ENCODE assay signal across 24 cellular contexts in the genomic region with DNA sequence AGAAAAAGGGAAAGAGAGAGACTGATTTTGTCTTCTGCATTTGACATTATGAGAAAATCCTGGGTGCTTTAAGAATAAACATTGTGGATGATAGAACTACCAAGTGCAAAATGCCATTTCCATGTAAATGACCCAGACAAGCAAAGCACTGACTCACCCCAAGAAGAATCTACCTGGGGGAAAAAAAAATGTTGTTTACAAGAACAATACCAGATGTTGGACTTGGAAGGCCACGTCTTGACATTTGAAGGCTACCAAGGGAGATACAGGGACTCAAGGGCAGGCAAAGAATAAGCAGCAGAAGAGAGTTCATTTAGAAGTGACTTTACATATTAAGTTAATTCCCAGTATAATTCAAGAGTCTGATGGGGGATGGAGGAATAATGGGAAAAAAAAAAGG.
DNase-seq lines count a peak whose midpoint lies in the region; ATAC-seq, FAIRE-seq and TF ChIP-seq lines count a peak whose summit lies in the region.
"Had no signal": no experiment of that assay in that cellular context is flagged by ENCODE, and none has a peak within 500 bp of the region (broad histone marks: within the 10 kb centered on the region; RNA-seq: fewer than 3 reads in every experiment).

No MANE protein-coding gene starts in this region.

- H3K4me3 ChIP-seq in esophagus muscularis mucosa, result no peak overlapping the region
- no peak overlapping the region for H3K4me3 ChIP-seq in mesendoderm (ENCODE audit: low read length)
- H3K4me3 ChIP-seq in MG63, result no peak overlapping the region
- H3K4me3 ChIP-seq: A549; BLaER1 treated with 17β-estradiol and CSF1 and Interleukin-3, amounts not matched to agents 10 nM and 100 nM had no signal

- H3K4me2 ChIP-seq in mesendoderm (ENCODE audit: low read length), result no peak overlapping the region
- H3K4me2 ChIP-seq: A549; BLaER1 treated with 17β-estradiol and CSF1 and Interleukin-3, amounts not matched to agents 10 nM and 100 nM had no signal

- no peak overlapping the region for H3K56ac ChIP-seq in mesendoderm (ENCODE audit: low read length)

- peaks cover 3 to 6% of the 10 kb centered on the region in 2 donors for H3K9me3 Mint-ChIP-seq in activated T-cell treated with anti-CD3 and anti-CD28 coated beads, Interleukin-2, amount 50 U/mL, for 72 hours
- H3K9me3 Mint-ChIP-seq in activated T-cell treated with anti-CD3 and anti-CD28 coated beads, Interleukin-2, amount 50 U/mL, for 4 hours, result no peaks in the 10 kb centered on the region
- H3K9me3 Mint-ChIP-seq: CD4-positive, alpha-beta T cell; CD8-positive, alpha-beta T cell had no signal

- H3K23ac ChIP-seq in mesendoderm (ENCODE audit: low read length), result no peak overlapping the region

- no peak for DNase-seq in activated T-cell treated with anti-CD3 and anti-CD28 coated beads, Interleukin-2, amount 50 U/mL, for 72 hours
- no peak for DNase-seq in activated T-cell treated with anti-CD3 and anti-CD28 coated beads, Interleukin-2, amount 50 U/mL, for 4 hours
- DNase-seq in esophagus muscularis mucosa (ENCODE audit: extremely low spot score) (peak; percentile 3), mesendoderm (peak; percentile 11), urothelium cell line (ENCODE audit: low spot score) (no peak), MG63 (no peak)
- no peak for DNase-seq in activated CD4-positive, alpha-beta T cell treated with anti-CD3 and anti-CD28 coated beads, Interleukin-2, amount 50 U/mL, for 1 hour
- DNase-seq: AML-193; Caco-2; Calu3; CD4-positive, alpha-beta T cell; CD8-positive, alpha-beta T cell; DMS79 treated with DMSO at 0.1 percent for 48 hours; GF-D8 had no signal

- no peaks in the 10 kb centered on the region for H3K27me3 ChIP-seq in esophagus muscularis mucosa
- no peaks in the 10 kb centered on the region for H3K27me3 ChIP-seq in mesendoderm (ENCODE audit: insufficient read depth, low read length, poor library complexity)
- peaks cover 4% of the 10 kb centered on the region; the same call in 1 of the 2 replicates for H3K27me3 ChIP-seq in MG63
- H3K27me3 ChIP-seq: BLaER1 treated with 17β-estradiol and CSF1 and Interleukin-3, amounts not matched to agents 10 nM and 100 nM had no signal

- 68% methylated on average over 1 of the region's 1 CpG for WGBS in esophagus muscularis mucosa
- no CpG with 5 or more reads among the region's 1 CpG for WGBS in mesendoderm (ENCODE audit: extremely low coverage, insufficient coverage, low lambda C conversion rate)

- no peak overlapping the region for H4K5ac ChIP-seq in mesendoderm (ENCODE audit: low read length)

- peak; percentile 9 for FAIRE-seq in urothelium cell line (lab: Jason Lieb, UNC)
- FAIRE-seq: A549, D721Med, G401.6, GM12891, GM19239 had no signal

- H3K18ac ChIP-seq in mesendoderm (ENCODE audit: low read length), result no peak overlapping the region

- H2BK15ac ChIP-seq in mesendoderm (replicated peaks; ENCODE audit: low read depth), result no peak overlapping the region

- H3K9me3 ChIP-seq in esophagus muscularis mucosa (no peaks in the 10 kb centered on the region), MG63 (no peaks in the 10 kb centered on the region)
- H3K9me3 ChIP-seq: A549; BLaER1 treated with 17β-estradiol and CSF1 and Interleukin-3, amounts not matched to agents 10 nM and 100 nM; Caco-2 had no signal

- H3K27ac ChIP-seq in esophagus muscularis mucosa (replicated peaks in 1 of 4) (no peak overlapping the region), mesendoderm (ENCODE audit: low read depth, low read length) (no peak overlapping the region)
- H3K27ac ChIP-seq: 22Rv1; A549; BLaER1 treated with 17β-estradiol and CSF1 and Interleukin-3, amounts not matched to agents 10 nM and 100 nM; C4-2B had no signal

- H3K27me3 Mint-ChIP-seq in activated T-cell treated with anti-CD3 and anti-CD28 coated beads, Interleukin-2, amount 50 U/mL, for 72 hours (ENCODE audit: low read depth), result no peaks in the 10 kb centered on the region
- H3K27me3 Mint-ChIP-seq in activated T-cell treated with anti-CD3 and anti-CD28 coated beads, Interleukin-2, amount 50 U/mL, for 4 hours (ENCODE audit: low read depth), result peaks cover 2% of the 10 kb centered on the region

- intact Hi-C loops in esophagus muscularis mucosa (cut with DNase I), result no loop called here

- H2AK5ac ChIP-seq in mesendoderm (ENCODE audit: low read length), result no peak overlapping the region

- peak overlapping the region; percentile 15 for H3K27ac Mint-ChIP-seq in activated T-cell treated with anti-CD3 and anti-CD28 coated beads, Interleukin-2, amount 50 U/mL, for 72 hours
- H3K27ac Mint-ChIP-seq: B cell; CD4-positive, alpha-beta T cell; CD8-positive, alpha-beta T cell had no signal

- no peak overlapping the region for H3K9ac ChIP-seq in mesendoderm (ENCODE audit: low read length)
- H3K9ac ChIP-seq: BLaER1 treated with 17β-estradiol and CSF1 and Interleukin-3, amounts not matched to agents 10 nM and 100 nM had no signal

- H3K4me1 ChIP-seq in esophagus muscularis mucosa (no peaks in the 10 kb centered on the region), mesendoderm (ENCODE audit: control insufficient read depth, low read depth, low read length) (peaks cover 2% of the 10 kb centered on the region)
- H3K4me1 ChIP-seq: A549; BLaER1 treated with 17β-estradiol and CSF1 and Interleukin-3, amounts not matched to agents 10 nM and 100 nM; Caco-2 had no signal

- no peak overlapping the region for H2BK120ac ChIP-seq in mesendoderm (ENCODE audit: low read depth, low read length)

- no peak overlapping the region for H4K8ac ChIP-seq in mesendoderm (ENCODE audit: low read depth, low read length)

- TF ChIP-seq POLR2A in esophagus muscularis mucosa (IDR thresholded peaks at IDR 0.05; ENCODE audit: low read depth), result no peak

- no peak overlapping the region for H3K4me3 Mint-ChIP-seq in activated T-cell treated with anti-CD3 and anti-CD28 coated beads, Interleukin-2, amount 50 U/mL, for 72 hours
- H3K4me3 Mint-ChIP-seq in activated T-cell treated with anti-CD3 and anti-CD28 coated beads, Interleukin-2, amount 50 U/mL, for 4 hours, result no peak overlapping the region
- H3K4me3 Mint-ChIP-seq: B cell; CD4-positive, alpha-beta T cell; CD8-positive, alpha-beta T cell had no signal

- H3K4ac ChIP-seq in mesendoderm (ENCODE audit: low read depth, low read length), result no peak overlapping the region

- no peaks in the 10 kb centered on the region for H3K79me1 ChIP-seq in mesendoderm (ENCODE audit: low read length)

- no peaks in the 10 kb centered on the region for H3K36me3 Mint-ChIP-seq in activated T-cell treated with anti-CD3 and anti-CD28 coated beads, Interleukin-2, amount 50 U/mL, for 72 hours (ENCODE audit: insufficient read depth in 2 of 2)
- H3K36me3 Mint-ChIP-seq in activated T-cell treated with anti-CD3 and anti-CD28 coated beads, Interleukin-2, amount 50 U/mL, for 4 hours (ENCODE audit: insufficient read depth), result no peaks in the 10 kb centered on the region
- H3K36me3 Mint-ChIP-seq: CD8-positive, alpha-beta T cell had no signal

- H3K36me3 ChIP-seq in esophagus muscularis mucosa (no peaks in the 10 kb centered on the region), mesendoderm (ENCODE audit: control insufficient read depth, insufficient read depth, low read length) (no peaks in the 10 kb centered on the region), MG63 (no peaks in the 10 kb centered on the region)
- H3K36me3 ChIP-seq: BLaER1 treated with 17β-estradiol and CSF1 and Interleukin-3, amounts not matched to agents 10 nM and 100 nM had no signal

- no peaks in the 10 kb centered on the region for H3K4me1 Mint-ChIP-seq in activated T-cell treated with anti-CD3 and anti-CD28 coated beads, Interleukin-2, amount 50 U/mL, for 72 hours (ENCODE audit: low read depth)
- H3K4me1 Mint-ChIP-seq in activated T-cell treated with anti-CD3 and anti-CD28 coated beads, Interleukin-2, amount 50 U/mL, for 4 hours (ENCODE audit: low read depth), result no peaks in the 10 kb centered on the region
- H3K4me1 Mint-ChIP-seq: B cell had no signal

- no peak overlapping the region for H2BK5ac ChIP-seq in mesendoderm (ENCODE audit: low read length)

- TF ChIP-seq CTCF in esophagus muscularis mucosa (IDR thresholded peaks at IDR 0.05), result no peak

- H3K79me2 ChIP-seq in mesendoderm (ENCODE audit: control insufficient read depth, insufficient read depth, low read length), result no peaks in the 10 kb centered on the region

- ATAC-seq in activated T-cell treated with anti-CD3 and anti-CD28 coated beads, Interleukin-2, amount 50 U/mL, for 72 hours (replicated peaks in 1 of 2), result no peak
- no peak for ATAC-seq in activated T-cell treated with anti-CD3 and anti-CD28 coated beads, Interleukin-2, amount 50 U/mL, for 4 hours
- no peak for ATAC-seq in HG03108 (IDR thresholded peaks at IDR 0.05; ENCODE audit: unreplicated experiment)
- ATAC-seq: A549; CD8-positive, alpha-beta T cell had no signal

- TF ChIP-seq EP300 in esophagus muscularis mucosa (IDR thresholded peaks at IDR 0.05), result no peak

Comparison
In these comparisons a context has a peak if more than half of its experiments do, and no peak if none do; other contexts are left out.
1. DNase-seq: peak in esophagus muscularis mucosa (single experiment) and mesendoderm (single experiment); none in activated T-cell treated with anti-CD3 and anti-CD28 coated beads, Interleukin-2, amount 50 U/mL, for 72 hours (0 of 2), activated T-cell treated with anti-CD3 and anti-CD28 coated beads, Interleukin-2, amount 50 U/mL, for 4 hours (single experiment), urothelium cell line (single experiment), activated CD4-positive, alpha-beta T cell treated with anti-CD3 and anti-CD28 coated beads, Interleukin-2, amount 50 U/mL, for 1 hour (single experiment) and MG63 (single experiment).